ENCODE assay signal across 26 cellular contexts in genomic region chr4:143248827-143249226, GRCh38.
"Had no signal": no experiment of that assay in that cellular context is flagged by ENCODE, and none has a peak within 500 bp of the region (broad histone marks: within the 10 kb centered on the region; RNA-seq: fewer than 3 reads in every experiment).

No MANE protein-coding gene starts in this region.

- H3K9ac ChIP-seq: parathyroid adenoma had no signal

- H3K79me2 ChIP-seq: parathyroid adenoma had no signal

- H3K4me3 Mint-ChIP-seq: immature natural killer cell; mesothelial cell of epicardium; naive thymus-derived CD4-positive, alpha-beta T cell; natural killer cell treated with Interleukin-12 subunit alpha and Interleukin-12 subunit beta and Interleukin-15 and Interleukin-18, amount 100 ng/mL, for 72 hours; stimulated activated naive CD8-positive, alpha-beta T cell treated with anti-CD3 and anti-CD28 coated beads, Interleukin-15, Interleukin-2, amounts not matched to agents 100 ng/mL and 50 ng/mL, for 24 hours had no signal

- H3K4me1 ChIP-seq: parathyroid adenoma, right atrium auricular region, right lobe of liver, thyroid gland, upper lobe of right lung had no signal

- H3K36me3 ChIP-seq: heart left ventricle, left ventricle myocardium inferior, right atrium auricular region, right lobe of liver, thyroid gland, transverse colon, upper lobe of right lung had no signal

- H3K4me3 ChIP-seq: heart left ventricle, left ventricle myocardium inferior, right atrium auricular region, right lobe of liver, skin epidermis, thyroid gland, transverse colon, upper lobe of right lung had no signal

- H2AFZ ChIP-seq: parathyroid adenoma had no signal

- DNase-seq: glutamatergic neuron; heart left ventricle; hypothalamus; immature natural killer cell; left ventricle myocardium inferior; mesenchymal stem cell; naive thymus-derived CD4-positive, alpha-beta T cell; nucleus accumbens; right lobe of liver; stimulated activated CD4-positive, alpha-beta T cell treated with anti-CD3 and anti-CD28 coated beads, Interleukin-12 subunit alpha, Interleukin-12 subunit beta, amount 100 ng/mL, for 4 hours; stimulated activated CD4-positive, alpha-beta T cell treated with anti-CD3 and anti-CD28 coated beads, Interleukin-15, amount 100 ng/mL, for 24 hours; stimulated activated CD4-positive, alpha-beta T cell treated with anti-CD3 and anti-CD28 coated beads, Interleukin-2, amount 100 ng/mL, for 24 hours; stimulated activated CD4-positive, alpha-beta T cell treated with anti-CD3 and anti-CD28 coated beads, Interleukin-4, amount 100 ng/mL, for 1 hour; stimulated activated naive CD4-positive, alpha-beta T cell; thyroid gland; transverse colon; upper lobe of right lung had no signal

- H3K9me3 Mint-ChIP-seq: immature natural killer cell; naive thymus-derived CD4-positive, alpha-beta T cell; natural killer cell treated with Interleukin-12 subunit alpha and Interleukin-12 subunit beta and Interleukin-15 and Interleukin-18, amount 100 ng/mL, for 72 hours; stimulated activated naive CD8-positive, alpha-beta T cell treated with anti-CD3 and anti-CD28 coated beads, Interleukin-15, Interleukin-2, amounts not matched to agents 100 ng/mL and 50 ng/mL, for 24 hours had no signal

- H3K36me3 Mint-ChIP-seq: immature natural killer cell; mesothelial cell of epicardium; naive thymus-derived CD4-positive, alpha-beta T cell; natural killer cell treated with Interleukin-12 subunit alpha and Interleukin-12 subunit beta and Interleukin-15 and Interleukin-18, amount 100 ng/mL, for 72 hours had no signal

- H3K27me3 Mint-ChIP-seq: progenitor cell of endocrine pancreas; stimulated activated naive CD8-positive, alpha-beta T cell treated with anti-CD3 and anti-CD28 coated beads, Interleukin-15, Interleukin-2, amounts not matched to agents 100 ng/mL and 50 ng/mL, for 24 hours had no signal

- H3K27me3 ChIP-seq: heart left ventricle, right atrium auricular region, right lobe of liver, thyroid gland, transverse colon, upper lobe of right lung had no signal

- H3K27ac Mint-ChIP-seq: immature natural killer cell; mesothelial cell of epicardium; naive thymus-derived CD4-positive, alpha-beta T cell; natural killer cell treated with Interleukin-12 subunit alpha and Interleukin-12 subunit beta and Interleukin-15 and Interleukin-18, amount 100 ng/mL, for 72 hours; progenitor cell of endocrine pancreas; stimulated activated naive CD8-positive, alpha-beta T cell treated with anti-CD3 and anti-CD28 coated beads, Interleukin-15, Interleukin-2, amounts not matched to agents 100 ng/mL and 50 ng/mL, for 24 hours had no signal

- FAIRE-seq: islet of Langerhans, urothelium cell line had no signal

- ATAC-seq: heart left ventricle; naive thymus-derived CD4-positive, alpha-beta T cell; natural killer cell treated with Interleukin-12 subunit alpha and Interleukin-12 subunit beta and Interleukin-15 and Interleukin-18, amount 100 ng/mL, for 72 hours; right lobe of liver; upper lobe of right lung had no signal

- H3K27ac ChIP-seq: heart left ventricle, left ventricle myocardium inferior, parathyroid adenoma, right atrium auricular region, right lobe of liver, skin epidermis, thyroid gland, transverse colon, upper lobe of right lung had no signal

- H3K9me3 ChIP-seq: heart left ventricle, left ventricle myocardium inferior, right atrium auricular region, right lobe of liver, thyroid gland, transverse colon, upper lobe of right lung had no signal

- H3K4me1 Mint-ChIP-seq: immature natural killer cell; mesothelial cell of epicardium; naive thymus-derived CD4-positive, alpha-beta T cell had no signal
